8 cellular contexts compared by ENCODE assay signal in genomic region chr10:63206997-63207952, GRCh38.
A peak's percentile ranks its signal among the peaks of the same experiment; 100 is the strongest.
DNase-seq lines count a peak whose midpoint lies in the region; ATAC-seq, FAIRE-seq and TF ChIP-seq lines count a peak whose summit lies in the region.

No MANE protein-coding gene starts in this region.

- 62% methylated on average over 9 of the region's 9 CpGs for WGBS in GM12878 (ENCODE audit: insufficient coverage, insufficient replicate concordance, low lambda C conversion rate, missing lambda C conversion rate)

- POLR2A ChIA-PET in GM12878 (lab: Charles Lee): interaction anchor here (0.9 kb wide), 2 partner anchors 34 to 422 kb away, joined by 3 to 4 read pairs; no protein-coding TSS in a partner anchor

- SMC1A ChIA-PET in GM12878 (lab: Charles Lee; ENCODE audit: uncharacterized antibody, unreplicated experiment): interaction anchor here (1.0 to 5.3 kb wide), 13 partner anchors 9 to 511 kb away, joined by 3 to 27 read pairs (median 9); no protein-coding TSS in a partner anchor

- H3K9me3 ChIP-seq in MG63 (no peaks in the 10 kb centered on the region), GM12878 (replicated peaks; ENCODE audit: control insufficient read depth, insufficient read depth, low read length) (peaks cover 2% of the 10 kb centered on the region; the same call in 1 of the 3 replicates)

- H3K4me3 ChIP-seq in MG63 (no peak overlapping the region), GM12878 (no peak overlapping the region; the same call in 1 of the 2 replicates)

- H3K27ac ChIP-seq in 22Rv1 (peak overlapping the region; percentile 30; the same call in 1 of the 2 replicates), GM12878 (ENCODE audit: control insufficient read depth, insufficient read depth) (peak overlapping the region; percentile 75), substantia nigra (ENCODE audit: low read depth, low read length, poor library complexity, severe bottlenecking) (peak overlapping the region; percentile 8)

- intact Hi-C loops in GM12878 (cut with micrococcal nuclease; ENCODE audit: unreplicated experiment): loop anchor here (2.0 kb wide), 1 partner anchor 422 kb away; no protein-coding TSS in a partner anchor

- peak overlapping the region; percentile 70 for H3K4me2 ChIP-seq in GM12878 (ENCODE audit: control insufficient read depth, insufficient read depth)

- no peak for TF ChIP-seq RAD21 in GM12878 (IDR thresholded peaks at IDR 0.05; ENCODE audit: insufficient read depth, low read depth, low read length)

- H4K20me1 ChIP-seq in GM12878 (ENCODE audit: control insufficient read depth, insufficient read depth): no peaks in the 10 kb centered on the region

- in situ Hi-C loops in GM12878 (cut with MboI): loop anchor here (5.0 kb wide), 1 partner anchor 425 kb away; no protein-coding TSS in a partner anchor

- no peak overlapping the region for H3K9ac ChIP-seq in GM12878 (ENCODE audit: control insufficient read depth, insufficient read depth, low read length)

- H2AFZ ChIP-seq in GM12878 (ENCODE audit: control insufficient read depth, low read depth, low read length): no peak overlapping the region

- TF ChIP-seq EP300 in GM12878 (IDR thresholded peaks at IDR 0.05; ENCODE audit: borderline replicate concordance in 1 of 2, control insufficient read depth in 1 of 2, low read depth in 2 of 2, low read length in 2 of 2): no peak

- peak; percentile 37 for ATAC-seq in GM19043 (IDR thresholded peaks at IDR 0.05; ENCODE audit: low read depth, unreplicated experiment)
- ATAC-seq in GM12878: peak; percentile 51

- H3K4me1 ChIP-seq in GM12878 (ENCODE audit: control insufficient read depth, insufficient read depth, low read length): peaks cover 32% of the 10 kb centered on the region

- RAD21 ChIA-PET in GM12878 (lab: Charles Lee; ENCODE audit: unreplicated experiment): interaction anchor here (0.8 to 4.0 kb wide), 6 partner anchors 33 to 500 kb away, joined by 4 to 30 read pairs (median 14); no protein-coding TSS in a partner anchor

- peaks cover 33% of the 10 kb centered on the region for H3K36me3 ChIP-seq in MG63
- H3K36me3 ChIP-seq in GM12878 (ENCODE audit: control insufficient read depth in 2 of 2, insufficient read depth in 2 of 2, low read length in 1 of 2): peaks cover 5 to 35% of the 10 kb centered on the region in 2 experiments

- H3K79me2 ChIP-seq in GM12878 (ENCODE audit: control insufficient read depth, insufficient read depth, low read length): peaks cover 60% of the 10 kb centered on the region

- FAIRE-seq in GM12878 (lab: Jason Lieb, UNC): peak; percentile 27
- peak; percentile 13 for FAIRE-seq in islet of Langerhans (lab: Jason Lieb, UNC)

- CTCF ChIA-PET in GM12878 (lab: Yijun Ruan, JAX): interaction anchor here (1.0 to 4.7 kb wide), 7 partner anchors 10 to 423 kb away, joined by 3 to 26 read pairs (median 11); no protein-coding TSS in a partner anchor

- no peak; the same call in 1 of the 2 replicates for TF ChIP-seq POLR2A in GM12878 (IDR thresholded peaks at IDR 0.05; ENCODE audit: low read depth, low read length)

- H3K27me3 ChIP-seq in MG63 (no peaks in the 10 kb centered on the region), GM12878 (replicated peaks in 1 of 2; ENCODE audit: control insufficient read depth in 2 of 2, insufficient read depth in 2 of 2, low read length in 1 of 2) (no peaks in the 10 kb centered on the region)

- TSS peak; percentile 12 for BruUV-seq in GM12878 (replicated peaks; lab: Mats Ljungman, UMichigan)

- DNase-seq in MG63 (peak; percentile 56), GM12878 (ENCODE audit: low read depth, low spot score) (peak; percentile 36), substantia nigra (lab: John Stamatoyannopoulos, UW) (peak in 26 of 49 donors; percentile 6 to 74 (median 34)), D341Med (ENCODE audit: low spot score) (no peak)
- no peak for DNase-seq in stimulated activated CD4-positive, alpha-beta T cell treated with anti-CD3 and anti-CD28 coated beads, Interleukin-4, amount 100 ng/mL, for 4 hours

- TF ChIP-seq CTCF in 22Rv1 (IDR thresholded peaks at IDR 0.05): no peak
- no peak for TF ChIP-seq CTCF in GM12878 (IDR thresholded peaks at IDR 0.05 in 2 of 3, conservative IDR thresholded peaks at IDR 0.05 in 1 of 3; ENCODE audit: control insufficient read depth in 2 of 3, extremely low read depth in 1 of 3, insufficient read depth in 1 of 3, low read depth in 3 of 3, low read length in 3 of 3)

TF ChIP-seq in GM12878, 131 proteins besides CTCF, POLR2A, EP300 and RAD21:
- TF ChIP-seq CREM (IDR thresholded peaks at IDR 0.05; ENCODE audit: low read depth): 0 out of 2 replicates have a peak, but pooled peaks have one; percentile 19
- TF ChIP-seq, protein P1, sequence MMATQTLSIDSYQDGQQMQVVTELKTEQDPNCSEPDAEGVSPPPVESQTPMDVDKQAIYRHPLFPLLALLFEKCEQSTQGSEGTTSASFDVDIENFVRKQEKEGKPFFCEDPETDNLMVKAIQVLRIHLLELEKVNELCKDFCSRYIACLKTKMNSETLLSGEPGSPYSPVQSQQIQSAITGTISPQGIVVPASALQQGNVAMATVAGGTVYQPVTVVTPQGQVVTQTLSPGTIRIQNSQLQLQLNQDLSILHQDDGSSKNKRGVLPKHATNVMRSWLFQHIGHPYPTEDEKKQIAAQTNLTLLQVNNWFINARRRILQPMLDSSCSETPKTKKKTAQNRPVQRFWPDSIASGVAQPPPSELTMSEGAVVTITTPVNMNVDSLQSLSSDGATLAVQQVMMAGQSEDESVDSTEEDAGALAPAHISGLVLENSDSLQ (IDR thresholded peaks at IDR 0.05): peak; percentile 69; the same call in 1 of the 2 replicates
- 0 out of 2 replicates have a peak, but pooled peaks have one; percentile 39 for TF ChIP-seq TCF3 (IDR thresholded peaks at IDR 0.05; ENCODE audit: borderline replicate concordance, insufficient read depth, low read depth, low read length)
- peak in 1 of 2 experiments; percentile 74; a peak in 1 of 4 replicates for TF ChIP-seq ETV6 (conservative IDR thresholded peaks at IDR 0.05 in 1 of 2, IDR thresholded peaks at IDR 0.05 in 1 of 2; ENCODE audit: borderline replicate concordance in 1 of 2, low read depth in 1 of 2)
- TF ChIP-seq NFIC (IDR thresholded peaks at IDR 0.05; ENCODE audit: low read depth, low read length): 0 out of 2 replicates have a peak, but pooled peaks have one; percentile 14
- TF ChIP-seq MEF2B (IDR thresholded peaks at IDR 0.05; ENCODE audit: partially characterized antibody, poor library complexity, severe bottlenecking): no peak
- TF ChIP-seq EZH2 (IDR thresholded peaks at IDR 0.05; ENCODE audit: borderline replicate concordance, control insufficient read depth, low read depth, low read length): no peak
- no peak for TF ChIP-seq JUND (IDR thresholded peaks at IDR 0.05; ENCODE audit: low read depth, low read length)
- TF ChIP-seq CHD4 (IDR thresholded peaks at IDR 0.05): no peak
- no peak for TF ChIP-seq E2F4 (IDR thresholded peaks at IDR 0.05; ENCODE audit: low read depth, low read length)
- no peak for TF ChIP-seq TBL1XR1 (IDR thresholded peaks at IDR 0.05; ENCODE audit: low read depth, low read length)
- TF ChIP-seq TAF1 (IDR thresholded peaks at IDR 0.05; ENCODE audit: borderline replicate concordance, low read depth, low read length): no peak
- 0 out of 2 replicates have a peak, but pooled peaks have one; percentile 17 for TF ChIP-seq IRF4 (IDR thresholded peaks at IDR 0.05; ENCODE audit: low read depth, low read length)
- no peak for TF ChIP-seq TCF7 (IDR thresholded peaks at IDR 0.05; ENCODE audit: borderline replicate concordance)
- 0 out of 2 replicates have a peak, but pooled peaks have one; percentile 32 for TF ChIP-seq POLR2AphosphoS2 (IDR thresholded peaks at IDR 0.05; ENCODE audit: low read depth, low read length)
- no peak for TF ChIP-seq FOXK2 (IDR thresholded peaks at IDR 0.05)
- peak; percentile 43; the same call in 1 of the 2 replicates for TF ChIP-seq ATF2 (IDR thresholded peaks at IDR 0.05; ENCODE audit: low read length)
- TF ChIP-seq ZNF207 (IDR thresholded peaks at IDR 0.05; ENCODE audit: borderline replicate concordance): no peak
- TF ChIP-seq IKZF1 (conservative IDR thresholded peaks at IDR 0.05): no peak
- TF ChIP-seq, protein P2, sequence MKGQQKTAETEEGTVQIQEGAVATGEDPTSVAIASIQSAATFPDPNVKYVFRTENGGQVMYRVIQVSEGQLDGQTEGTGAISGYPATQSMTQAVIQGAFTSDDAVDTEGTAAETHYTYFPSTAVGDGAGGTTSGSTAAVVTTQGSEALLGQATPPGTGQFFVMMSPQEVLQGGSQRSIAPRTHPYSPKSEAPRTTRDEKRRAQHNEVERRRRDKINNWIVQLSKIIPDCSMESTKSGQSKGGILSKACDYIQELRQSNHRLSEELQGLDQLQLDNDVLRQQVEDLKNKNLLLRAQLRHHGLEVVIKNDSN (IDR thresholded peaks at IDR 0.05; ENCODE audit: borderline replicate concordance, extremely low read length, insufficient read depth, low read depth, low read length): no peak
TF ChIP-seq in GM12878: peak in this region for 8.

Comparison
In these comparisons a context has a peak if more than half of its experiments do, and no peak if none do; other contexts are left out.
1. H3K27ac ChIP-seq: peak in every context shown above with its lines; median percentile 75 in GM12878; 30 in 22Rv1; 8 in substantia nigra.
2. DNase-seq: peak in MG63 (single experiment), GM12878 (single experiment) and substantia nigra (26 of 49); none in D341Med (single experiment) and stimulated activated CD4-positive, alpha-beta T cell treated with anti-CD3 and anti-CD28 coated beads, Interleukin-4, amount 100 ng/mL, for 4 hours (0 of 2).